ENCODE assay signal across 8 cellular contexts in the genomic region with DNA sequence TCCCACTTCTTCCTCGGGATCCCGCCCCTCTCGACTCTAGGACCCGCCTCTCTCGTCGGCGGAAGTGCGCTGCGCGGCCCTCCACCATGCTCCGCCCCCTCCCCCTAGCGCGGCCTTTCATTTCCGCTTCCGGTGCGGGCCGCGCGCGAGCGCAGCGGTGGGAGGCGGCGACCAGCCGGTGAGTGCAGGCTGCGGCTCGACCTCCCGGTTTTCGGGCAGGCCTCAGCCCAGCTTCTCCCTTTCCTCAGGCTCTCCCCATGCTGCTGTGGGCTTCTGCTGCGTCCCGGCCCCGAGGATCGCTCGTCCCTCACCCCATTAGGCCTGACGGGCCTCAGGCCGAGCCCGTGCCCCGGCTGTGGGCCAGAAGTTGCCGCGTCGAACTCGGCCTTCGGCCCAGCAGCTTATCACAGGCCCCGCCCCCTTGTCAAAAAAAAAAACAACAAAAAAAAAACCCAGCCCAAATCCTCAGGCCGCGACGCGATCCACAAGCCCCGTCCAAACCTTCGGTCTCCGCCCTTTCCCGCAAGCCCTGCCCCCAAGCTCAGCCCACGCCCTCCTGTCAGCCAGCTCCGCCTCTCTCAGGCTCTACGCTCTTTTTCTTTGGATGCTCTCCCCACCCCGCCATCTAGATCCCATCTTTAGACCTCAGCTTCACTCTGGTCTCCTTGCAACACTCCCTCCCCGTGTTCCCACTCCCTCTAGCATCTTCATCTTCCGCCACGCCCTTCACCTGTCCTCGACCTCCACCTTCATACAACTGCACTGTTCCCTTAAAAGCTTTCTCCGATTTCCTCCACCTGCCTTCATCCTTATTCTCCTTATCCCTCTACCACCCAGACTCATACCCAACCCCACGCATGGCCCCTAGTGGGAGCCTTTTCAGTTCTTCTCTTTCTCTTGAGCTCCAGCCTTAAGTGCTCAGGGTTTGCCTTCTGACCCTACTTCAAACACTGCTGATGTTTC. TPM values are rescaled to one million over a fixed set of nuclear protein-coding genes. Genes with fewer than 3 reads are reported as not detected.
DNase-seq lines count a peak whose midpoint lies in the region; ATAC-seq and TF ChIP-seq lines count a peak whose summit lies in the region.

A gene with protein sequence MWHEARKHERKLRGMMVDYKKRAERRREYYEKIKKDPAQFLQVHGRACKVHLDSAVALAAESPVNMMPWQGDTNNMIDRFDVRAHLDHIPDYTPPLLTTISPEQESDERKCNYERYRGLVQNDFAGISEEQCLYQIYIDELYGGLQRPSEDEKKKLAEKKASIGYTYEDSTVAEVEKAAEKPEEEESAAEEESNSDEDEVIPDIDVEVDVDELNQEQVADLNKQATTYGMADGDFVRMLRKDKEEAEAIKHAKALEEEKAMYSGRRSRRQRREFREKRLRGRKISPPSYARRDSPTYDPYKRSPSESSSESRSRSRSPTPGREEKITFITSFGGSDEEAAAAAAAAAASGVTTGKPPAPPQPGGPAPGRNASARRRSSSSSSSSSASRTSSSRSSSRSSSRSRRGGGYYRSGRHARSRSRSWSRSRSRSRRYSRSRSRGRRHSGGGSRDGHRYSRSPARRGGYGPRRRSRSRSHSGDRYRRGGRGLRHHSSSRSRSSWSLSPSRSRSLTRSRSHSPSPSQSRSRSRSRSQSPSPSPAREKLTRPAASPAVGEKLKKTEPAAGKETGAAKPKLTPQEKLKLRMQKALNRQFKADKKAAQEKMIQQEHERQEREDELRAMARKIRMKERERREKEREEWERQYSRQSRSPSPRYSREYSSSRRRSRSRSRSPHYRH (plus strand): TSS at position 115 of the 963 bp plus-strand sequence. CDS start 1,168 bp downstream, outside the sequence.

- WGBS in transverse colon (ENCODE audit: low coverage in 1 of 2), 2 donors: 1 to 8% methylated on average over 12 to 51 of the region's 62 CpGs

- H3K4me3 ChIP-seq in GM06990 (replicated peaks; ENCODE audit: low read depth, low read length): peak within 1 kb of the TSS; percentile 98
- H3K4me3 ChIP-seq in cardiac muscle cell: peak within 1 kb of the TSS; percentile 95
- peak within 1 kb of the TSS; percentile 82 to 100 (median 94) for H3K4me3 ChIP-seq in transverse colon

- no peaks in the 10 kb centered on the region for H3K27me3 ChIP-seq in GM06990 (replicated peaks; ENCODE audit: control insufficient read depth, insufficient read depth, low read length)
- H3K27me3 ChIP-seq in cardiac muscle cell: no peaks in the 10 kb centered on the region
- no peaks in the 10 kb centered on the region for H3K27me3 ChIP-seq in transverse colon

- H3K9me3 ChIP-seq in cardiac muscle cell (ENCODE audit: low read depth): no peaks in the 10 kb centered on the region
- H3K9me3 ChIP-seq in transverse colon: no peaks in the 10 kb centered on the region

- no peaks in the 10 kb centered on the region for H3K9me3 Mint-ChIP-seq in activated naive CD8-positive, alpha-beta T cell treated with anti-CD3 and anti-CD28 coated beads, Interleukin-2, amount 50 U/mL, for 24 hours

- DNase-seq in GM06990 (ENCODE audit: extremely low read depth, insufficient read length) (peak; percentile 91), NCI-H1105 (lab: John Stamatoyannopoulos, UW) (peak; percentile 84), T follicular helper cell (ENCODE audit: low read depth) (peak; percentile 84), cardiac muscle cell (ENCODE audit: low read depth in 1 of 2, low spot score in 1 of 2) (peak; percentile 94 to 95), pons (ENCODE audit: low spot score) (peak; percentile 90), transverse colon (peak; percentile 94)
- peak; percentile 92 for DNase-seq in activated naive CD8-positive, alpha-beta T cell treated with anti-CD3 and anti-CD28 coated beads, Interleukin-2, amount 50 U/mL, for 24 hours

- intact Hi-C loops in transverse colon (cut with DNase I; ENCODE audit: low total_unique reads): no loop called here

- H3K36me3 ChIP-seq in GM06990 (ENCODE audit: control insufficient read depth, insufficient read depth, low read length): peaks cover 25% of the 10 kb centered on the region
- H3K36me3 ChIP-seq in cardiac muscle cell: peaks cover 16% of the 10 kb centered on the region
- peaks cover 0 to 26% (median 10%) of the 10 kb centered on the region in 4 donors for H3K36me3 ChIP-seq in transverse colon

- peak within 1 kb of the TSS; percentile 94 for H3K4me3 Mint-ChIP-seq in activated naive CD8-positive, alpha-beta T cell treated with anti-CD3 and anti-CD28 coated beads, Interleukin-2, amount 50 U/mL, for 24 hours

- H3K4me1 Mint-ChIP-seq in activated naive CD8-positive, alpha-beta T cell treated with anti-CD3 and anti-CD28 coated beads, Interleukin-2, amount 50 U/mL, for 24 hours: peaks cover 35% of the 10 kb centered on the region

- no peaks in the 10 kb centered on the region for H3K27me3 Mint-ChIP-seq in activated naive CD8-positive, alpha-beta T cell treated with anti-CD3 and anti-CD28 coated beads, Interleukin-2, amount 50 U/mL, for 24 hours

- no peak for TF ChIP-seq EP300 in transverse colon (IDR thresholded peaks at IDR 0.05; ENCODE audit: low read depth)

- peak within 1 kb of the TSS; percentile 93 for H3K27ac ChIP-seq in cardiac muscle cell
- peak within 1 kb of the TSS; percentile 96 to 100 (median 99) for H3K27ac ChIP-seq in transverse colon

- H3K36me3 Mint-ChIP-seq in activated naive CD8-positive, alpha-beta T cell treated with anti-CD3 and anti-CD28 coated beads, Interleukin-2, amount 50 U/mL, for 24 hours (ENCODE audit: low read depth): peaks cover 37% of the 10 kb centered on the region

- H3K4me1 ChIP-seq in cardiac muscle cell (ENCODE audit: low read depth) (peaks cover 6% of the 10 kb centered on the region), transverse colon (peaks cover 18 to 34% (median 21%) of the 10 kb centered on the region in 4 donors)

- peak; percentile 94 for TF ChIP-seq POLR2A in transverse colon (IDR thresholded peaks at IDR 0.05)

- peak; percentile 82 for ATAC-seq in HG02588 (IDR thresholded peaks at IDR 0.05; ENCODE audit: unreplicated experiment)
- peak; percentile 94 for ATAC-seq in activated naive CD8-positive, alpha-beta T cell treated with anti-CD3 and anti-CD28 coated beads, Interleukin-2, amount 50 U/mL, for 24 hours

- H3K27ac Mint-ChIP-seq in activated naive CD8-positive, alpha-beta T cell treated with anti-CD3 and anti-CD28 coated beads, Interleukin-2, amount 50 U/mL, for 24 hours: peak within 1 kb of the TSS; percentile 91

- TF ChIP-seq CTCF in GM06990 (IDR thresholded peaks at IDR 0.05; ENCODE audit: insufficient read depth, low read length, poor library complexity, severe bottlenecking) (no peak), cardiac muscle cell (IDR thresholded peaks at IDR 0.05; ENCODE audit: low read depth, low read length) (peak; percentile 2), transverse colon (IDR thresholded peaks at IDR 0.05) (no peak)

- in situ Hi-C loops in transverse colon (cut with MboI; ENCODE audit: low pct_ligation_motif_present in 1 of 4, low pct_unique_long_range_greater_than_20kb in 1 of 4, low sequenced_read_pairs in 3 of 4): no loop called here

RNA-seq across cellular contexts. Expression of the gene that starts here (rescaled TPM):
- total RNA-seq in cardiac muscle cell: 45.5 and 149 TPM in 2 replicates
- 35.5 and 41.7 TPM in 2 replicates for polyA plus RNA-seq in cardiac muscle cell
- total RNA-seq in transverse colon: 100 to 1,000 TPM in 2 of 4 donors, 10 to 100 TPM in 2; 82.6 to 382 (median 100) TPM

Comparison
In these comparisons a context has a peak if more than half of its experiments do, and no peak if none do; other contexts are left out.
1. Peak in every context shown above with its lines: DNase-seq, ATAC-seq, H3K4me3 ChIP-seq and H3K27ac ChIP-seq.